In genomic region chr3:18393906-18394305, GRCh38 we compare ENCODE assay signal across 17 cellular contexts. TPM values are rescaled to one million over a fixed set of nuclear protein-coding genes. Genes with fewer than 3 reads are reported as not detected.
A peak's percentile ranks its signal among the peaks of the same experiment; 100 is the strongest.
DNase-seq lines count a peak whose midpoint lies in the region; ATAC-seq lines count a peak whose summit lies in the region.
"Had no signal": no experiment of that assay in that cellular context is flagged by ENCODE, and none has a peak within 500 bp of the region (broad histone marks: within the 10 kb centered on the region; RNA-seq: fewer than 3 reads in every experiment).

No MANE protein-coding gene starts in this region.

- no peaks in the 10 kb centered on the region for H3K9me3 ChIP-seq in right cardiac atrium (ENCODE audit: control insufficient read depth, low read length)
- H3K9me3 ChIP-seq: colonic mucosa had no signal

- peak overlapping the region; percentile 32 for H3K4me3 Mint-ChIP-seq in T-helper 1 cell treated with Interleukin-12 subunit alpha and Interleukin-12 subunit beta and Interleukin-4 antibody, amounts not matched to agents 30 μg/mL and 1 μg/mL, for 36 hours

- H3K27ac ChIP-seq in right cardiac atrium (ENCODE audit: low read length) = no peak overlapping the region
- H3K27ac ChIP-seq: colonic mucosa had no signal

- no peaks in the 10 kb centered on the region for H3K9me3 Mint-ChIP-seq in T-helper 1 cell treated with Interleukin-12 subunit alpha and Interleukin-12 subunit beta and Interleukin-4 antibody, amounts not matched to agents 30 μg/mL and 1 μg/mL, for 36 hours

- H3K27me3 Mint-ChIP-seq in T-helper 1 cell treated with Interleukin-12 subunit alpha and Interleukin-12 subunit beta and Interleukin-4 antibody, amounts not matched to agents 30 μg/mL and 1 μg/mL, for 36 hours (ENCODE audit: low read depth) = no peaks in the 10 kb centered on the region

- WGBS in right cardiac atrium = 64% methylated on average over 2 of the region's 2 CpGs

- intact Hi-C loops in right cardiac atrium (cut with DNase I) = no loop called here

- no peak for ATAC-seq in right cardiac atrium
- ATAC-seq: Panc1 had no signal

- no peak for DNase-seq in T-helper 1 cell
- peak; percentile 8 for DNase-seq in LHCN-M2 (ENCODE audit: low read depth)
- peak; percentile 3 for DNase-seq in amniotic epithelial cell (ENCODE audit: low read depth)
- peak; percentile 33 for DNase-seq in iris pigment epithelial cell (ENCODE audit: low read depth)
- no peak for DNase-seq in NCI-H82 (lab: John Stamatoyannopoulos, UW)
- DNase-seq in Kasumi-1 (lab: John Stamatoyannopoulos, UW) = no peak
- no peak for DNase-seq in right cardiac atrium
- DNase-seq: 8988T; activated CD4-positive, alpha-beta T cell treated with anti-CD3 and anti-CD28 coated beads for 48 hours; colonic mucosa; GF-D8; mesendoderm; NCI-H1417 treated with DMSO at 0.1 percent for 48 hours; NCI-H510A; nucleus accumbens had no signal

- H3K27ac Mint-ChIP-seq in T-helper 1 cell treated with Interleukin-12 subunit alpha and Interleukin-12 subunit beta and Interleukin-4 antibody, amounts not matched to agents 30 μg/mL and 1 μg/mL, for 36 hours = peak overlapping the region; percentile 43

- H3K4me1 ChIP-seq in right cardiac atrium (ENCODE audit: control insufficient read depth, insufficient read depth, low read length) = no peaks in the 10 kb centered on the region
- H3K4me1 ChIP-seq: colonic mucosa had no signal

- no peaks in the 10 kb centered on the region for H3K27me3 ChIP-seq in right cardiac atrium (ENCODE audit: control insufficient read depth, insufficient read depth)
- H3K27me3 ChIP-seq: colonic mucosa had no signal

- H3K4me3 ChIP-seq in right cardiac atrium (ENCODE audit: low read length) = no peak overlapping the region
- H3K4me3 ChIP-seq: colonic mucosa had no signal

- peaks cover 68% of the 10 kb centered on the region for H3K36me3 Mint-ChIP-seq in T-helper 1 cell treated with Interleukin-12 subunit alpha and Interleukin-12 subunit beta and Interleukin-4 antibody, amounts not matched to agents 30 μg/mL and 1 μg/mL, for 36 hours (ENCODE audit: low read depth)

- H3K4me1 Mint-ChIP-seq in T-helper 1 cell treated with Interleukin-12 subunit alpha and Interleukin-12 subunit beta and Interleukin-4 antibody, amounts not matched to agents 30 μg/mL and 1 μg/mL, for 36 hours (ENCODE audit: low read depth) = peaks cover 69% of the 10 kb centered on the region

RNA-seq across cellular contexts. Expression of gene SATB1, which starts 31.2 kb away (rescaled TPM):
- total RNA-seq in LHCN-M2 (2014; rRNA removed) (0.64 and 2.6 TPM in 2 replicates), right cardiac atrium (10 to 100 TPM; 32.7 to 48.3 (median 38.0) TPM)
- polyA plus RNA-seq in LHCN-M2 (2012) = 0.73 TPM
- 21.5 TPM for polyA plus RNA-seq in right cardiac atrium

Comparison
In these comparisons a context has a peak if more than half of its experiments do, and no peak if none do; other contexts are left out.
1. DNase-seq: peak in LHCN-M2 (single experiment), amniotic epithelial cell (single experiment) and iris pigment epithelial cell (single experiment); none in T-helper 1 cell (0 of 5), NCI-H82 (single experiment), Kasumi-1 (0 of 2) and right cardiac atrium (0 of 3).